In the genomic region with DNA sequence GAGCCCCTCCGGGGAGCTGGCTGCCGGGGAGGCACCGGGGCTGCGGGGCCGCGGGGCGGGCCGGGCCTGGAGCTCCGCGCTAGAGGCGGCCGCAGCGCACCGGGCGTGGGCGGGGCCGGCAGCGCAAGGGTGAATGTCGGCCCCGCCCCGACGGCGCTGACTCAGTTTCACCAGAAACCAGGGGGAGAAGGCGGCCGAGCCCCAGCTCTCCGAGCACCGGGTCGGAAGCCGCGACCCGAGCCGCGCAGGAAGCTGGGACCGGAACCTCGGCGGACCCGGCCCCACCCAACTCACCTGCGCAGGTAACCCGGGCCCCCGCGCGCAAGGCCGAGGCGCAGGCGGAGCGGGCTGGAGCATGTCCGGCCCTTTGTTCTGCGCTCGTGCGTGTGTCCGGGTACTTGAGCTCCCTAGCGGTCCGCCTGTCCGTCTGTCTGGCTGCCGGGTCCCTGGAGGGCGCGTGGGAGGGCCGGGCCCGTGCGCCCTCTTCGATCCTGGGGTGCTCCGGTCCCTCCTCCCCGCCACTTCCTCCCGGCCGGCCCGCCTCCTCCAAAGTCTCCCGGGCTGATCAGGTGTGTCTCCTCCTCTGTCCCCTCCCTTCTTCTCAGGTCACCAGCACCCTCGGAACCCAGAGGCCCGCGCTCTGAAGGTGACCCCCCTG, we compare ENCODE assay signal across 8 cellular contexts. TPM values are rescaled to one million over a fixed set of nuclear protein-coding genes. Genes with fewer than 3 reads are reported as not detected.
DNase-seq lines count a peak whose midpoint lies in the region; FAIRE-seq and TF ChIP-seq lines count a peak whose summit lies in the region.

A gene with protein sequence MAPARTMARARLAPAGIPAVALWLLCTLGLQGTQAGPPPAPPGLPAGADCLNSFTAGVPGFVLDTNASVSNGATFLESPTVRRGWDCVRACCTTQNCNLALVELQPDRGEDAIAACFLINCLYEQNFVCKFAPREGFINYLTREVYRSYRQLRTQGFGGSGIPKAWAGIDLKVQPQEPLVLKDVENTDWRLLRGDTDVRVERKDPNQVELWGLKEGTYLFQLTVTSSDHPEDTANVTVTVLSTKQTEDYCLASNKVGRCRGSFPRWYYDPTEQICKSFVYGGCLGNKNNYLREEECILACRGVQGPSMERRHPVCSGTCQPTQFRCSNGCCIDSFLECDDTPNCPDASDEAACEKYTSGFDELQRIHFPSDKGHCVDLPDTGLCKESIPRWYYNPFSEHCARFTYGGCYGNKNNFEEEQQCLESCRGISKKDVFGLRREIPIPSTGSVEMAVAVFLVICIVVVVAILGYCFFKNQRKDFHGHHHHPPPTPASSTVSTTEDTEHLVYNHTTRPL (plus strand): TSS at position 164 of the 658 bp plus-strand sequence. CDS start 507 bp downstream, outside the sequence.

- no peak within 1 kb of the TSS for H3K27ac ChIP-seq in DOHH2 (ENCODE audit: low read depth, low read length)
- peak within 1 kb of the TSS; percentile 96 for H3K27ac ChIP-seq in hepatocyte
- peak within 1 kb of the TSS; percentile 88 for H3K27ac ChIP-seq in smooth muscle cell (ENCODE audit: low read depth)

- peak within 1 kb of the TSS; percentile 79 for H3K9ac ChIP-seq in smooth muscle cell (ENCODE audit: low read depth)

- DNase-seq in NCI-H748 treated with DMSO at 0.1 percent for 48 hours (lab: John Stamatoyannopoulos, UW) (peak; percentile 19), hepatocyte (ENCODE audit: low spot score) (peak; percentile 89), smooth muscle cell (lab: John Stamatoyannopoulos, UW; ENCODE audit: unreplicated experiment) (no peak), SHP77 treated with DMSO at 0.1 percent for 48 hours (lab: John Stamatoyannopoulos, UW) (no peak), cerebellar nuclear complex (lab: John Stamatoyannopoulos, UW) (no peak), H54 (ENCODE audit: insufficient read length, low spot score) (no peak)
- peak; percentile 90 for DNase-seq in activated effector memory CD4-positive, alpha-beta T cell treated with anti-CD3 and anti-CD28 coated beads, Interleukin-2, amount 50 U/mL, for 16 hours

- TF ChIP-seq CTCF in DOHH2 (IDR thresholded peaks at IDR 0.05; ENCODE audit: low read depth, low read length, poor library complexity, severe bottlenecking) (no peak), hepatocyte (IDR thresholded peaks at IDR 0.05; ENCODE audit: poor library complexity) (no peak), smooth muscle cell (IDR thresholded peaks at IDR 0.05; ENCODE audit: borderline replicate concordance, insufficient read depth, poor library complexity, severe bottlenecking) (no peak)

- H2AFZ ChIP-seq in hepatocyte (peak within 1 kb of the TSS; percentile 83), smooth muscle cell (ENCODE audit: low read depth) (peak within 1 kb of the TSS; percentile 47)

- no peaks in the 10 kb centered on the region for H3K36me3 ChIP-seq in DOHH2 (ENCODE audit: control insufficient read depth, low read length)
- H3K36me3 ChIP-seq in hepatocyte (replicated peaks; ENCODE audit: insufficient read depth, low read depth): no peaks in the 10 kb centered on the region
- H3K36me3 ChIP-seq in smooth muscle cell (ENCODE audit: low read depth): no peaks in the 10 kb centered on the region

- peaks cover 47% of the 10 kb centered on the region for H3K4me1 ChIP-seq in DOHH2 (ENCODE audit: control insufficient read depth, low read length)
- H3K4me1 ChIP-seq in hepatocyte (ENCODE audit: insufficient read depth): peaks cover 8% of the 10 kb centered on the region
- H3K4me1 ChIP-seq in smooth muscle cell (ENCODE audit: low read depth): peaks cover 12% of the 10 kb centered on the region

- peaks cover 3% of the 10 kb centered on the region for H3F3A ChIP-seq in DOHH2 (ENCODE audit: control insufficient read depth, insufficient read depth)
- H3F3A ChIP-seq in smooth muscle cell (ENCODE audit: low read depth): no peaks in the 10 kb centered on the region

- WGBS in hepatocyte (ENCODE audit: low lambda C conversion rate, missing lambda C conversion rate): 2% methylated on average over 23 of the region's 70 CpGs
- WGBS in smooth muscle cell (ENCODE audit: low lambda C conversion rate): 1% methylated on average over 53 of the region's 70 CpGs

- H3K9me2 ChIP-seq in DOHH2 (replicated peaks; ENCODE audit: control insufficient read depth, low read length): no peaks in the 10 kb centered on the region
- no peaks in the 10 kb centered on the region for H3K9me2 ChIP-seq in hepatocyte (replicated peaks; ENCODE audit: insufficient read depth)

- no peak for FAIRE-seq in H54 (lab: Jason Lieb, UNC)

- H3K9me3 ChIP-seq in DOHH2 (ENCODE audit: control insufficient read depth, insufficient read depth, low read length) (no peaks in the 10 kb centered on the region), hepatocyte (ENCODE audit: low read depth) (no peaks in the 10 kb centered on the region), smooth muscle cell (replicated peaks; ENCODE audit: low read depth) (no peaks in the 10 kb centered on the region)

- peak within 1 kb of the TSS; percentile 79 for H3K4me3 ChIP-seq in DOHH2 (ENCODE audit: low read length)
- peak within 1 kb of the TSS; percentile 69 for H3K4me3 ChIP-seq in hepatocyte
- H3K4me3 ChIP-seq in smooth muscle cell: peak within 1 kb of the TSS; percentile 79

- H4K20me1 ChIP-seq in DOHH2 (ENCODE audit: control insufficient read depth, insufficient read depth, low read depth, low read length): no peaks in the 10 kb centered on the region
- H4K20me1 ChIP-seq in hepatocyte (ENCODE audit: insufficient read depth, poor library complexity, severe bottlenecking): no peaks in the 10 kb centered on the region
- peaks cover 11% of the 10 kb centered on the region for H4K20me1 ChIP-seq in smooth muscle cell (ENCODE audit: low read depth)

- peaks cover 4% of the 10 kb centered on the region; the same call in 1 of the 2 replicates for H3K79me2 ChIP-seq in DOHH2 (ENCODE audit: control insufficient read depth, low read length)
- peaks cover 47% of the 10 kb centered on the region for H3K79me2 ChIP-seq in hepatocyte
- H3K79me2 ChIP-seq in smooth muscle cell (ENCODE audit: low read depth): peaks cover 4% of the 10 kb centered on the region

- H3K27me3 ChIP-seq in DOHH2 (ENCODE audit: control insufficient read depth, low read length): peaks cover 11% of the 10 kb centered on the region
- no peaks in the 10 kb centered on the region for H3K27me3 ChIP-seq in hepatocyte
- H3K27me3 ChIP-seq in smooth muscle cell (ENCODE audit: low read depth): no peaks in the 10 kb centered on the region

- peak within 1 kb of the TSS; percentile 71 for H3K4me2 ChIP-seq in DOHH2 (ENCODE audit: low read length)
- H3K4me2 ChIP-seq in hepatocyte: peak within 1 kb of the TSS; percentile 90
- H3K4me2 ChIP-seq in smooth muscle cell: peak within 1 kb of the TSS; percentile 95

- TF ChIP-seq POLR2A in H54 (IDR thresholded peaks at IDR 0.05; ENCODE audit: low read depth, low read length): no peak

RNA-seq across cellular contexts. Expression of the gene that starts here (rescaled TPM):
- total RNA-seq in hepatocyte (155 and 197 TPM in 2 replicates), smooth muscle cell (47.0 and 76.5 TPM in 2 replicates)
- polyA plus RNA-seq in hepatocyte (233 and 252 TPM in 2 replicates), smooth muscle cell (50.2 and 140 TPM in 2 replicates)

Comparison
In these comparisons a context has a peak if more than half of its experiments do, and no peak if none do; other contexts are left out.
1. DNase-seq: peak in NCI-H748 treated with DMSO at 0.1 percent for 48 hours (single experiment), activated effector memory CD4-positive, alpha-beta T cell treated with anti-CD3 and anti-CD28 coated beads, Interleukin-2, amount 50 U/mL, for 16 hours (single experiment) and hepatocyte (single experiment); none in smooth muscle cell (single experiment), SHP77 treated with DMSO at 0.1 percent for 48 hours (single experiment), cerebellar nuclear complex (0 of 2) and H54 (single experiment).
2. Peak in every context shown above with its lines, with median percentiles within 50 percentile points of each other: H3K4me2 ChIP-seq and H3K4me3 ChIP-seq.